In genomic region chr10:120824864-120825263, GRCh38 we compare ENCODE assay signal across 1 cellular context.
TF ChIP-seq lines count a peak whose summit lies in the region.

No MANE protein-coding gene starts in this region.

TF ChIP-seq in IMR-90, 13 proteins besides CTCF, POLR2A, EP300 and RAD21 (continued from another document):
- TF ChIP-seq, protein P1, sequence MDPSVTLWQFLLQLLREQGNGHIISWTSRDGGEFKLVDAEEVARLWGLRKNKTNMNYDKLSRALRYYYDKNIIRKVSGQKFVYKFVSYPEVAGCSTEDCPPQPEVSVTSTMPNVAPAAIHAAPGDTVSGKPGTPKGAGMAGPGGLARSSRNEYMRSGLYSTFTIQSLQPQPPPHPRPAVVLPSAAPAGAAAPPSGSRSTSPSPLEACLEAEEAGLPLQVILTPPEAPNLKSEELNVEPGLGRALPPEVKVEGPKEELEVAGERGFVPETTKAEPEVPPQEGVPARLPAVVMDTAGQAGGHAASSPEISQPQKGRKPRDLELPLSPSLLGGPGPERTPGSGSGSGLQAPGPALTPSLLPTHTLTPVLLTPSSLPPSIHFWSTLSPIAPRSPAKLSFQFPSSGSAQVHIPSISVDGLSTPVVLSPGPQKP (IDR thresholded peaks at IDR 0.05; ENCODE audit: borderline replicate concordance, low read depth, low read length), result no peak
- TF ChIP-seq CHD1 (IDR thresholded peaks at IDR 0.05; ENCODE audit: low read depth, low read length), result no peak
